In genomic region chr18:34866310-34866709, GRCh38 we compare ENCODE assay signal across 22 cellular contexts.
DNase-seq lines count a peak whose midpoint lies in the region; ATAC-seq, FAIRE-seq and TF ChIP-seq lines count a peak whose summit lies in the region.
"Had no signal": no experiment of that assay in that cellular context is flagged by ENCODE, and none has a peak within 500 bp of the region (broad histone marks: within the 10 kb centered on the region; RNA-seq: fewer than 3 reads in every experiment).

No MANE protein-coding gene starts in this region.

- no peak for DNase-seq in activated CD4-positive, alpha-beta T cell treated with anti-CD3 and anti-CD28 coated beads, Interleukin-2, amount 10 ng/mL, durations not matched to agents 7 days and 5 days
- no peak for DNase-seq in activated CD4-positive, alpha-beta T cell treated with anti-CD3 and anti-CD28 coated beads for 1 hour
- DNase-seq in GM12878 (ENCODE audit: low read depth, low spot score) (no peak), HAP-1 (ENCODE audit: low spot score in 2 of 2) (no peak), NCI-H446 (lab: John Stamatoyannopoulos, UW) (no peak), DMS79 (lab: John Stamatoyannopoulos, UW) (no peak)
- DNase-seq: activated effector memory CD4-positive, alpha-beta T cell treated with Interleukin-2 at 50 U/mL for 16 hours; COR-L47; effector memory CD4-positive, alpha-beta T cell; GOT3; NCI-H2171 treated with DMSO at 0.1 percent for 48 hours; Right ventricle myocardium superior; substantia nigra; uterus had no signal

- H3K4me1 Mint-ChIP-seq in activated CD4-positive, alpha-beta T cell treated with anti-CD3 and anti-CD28 coated beads, Interleukin-2, amount 10 ng/mL, durations not matched to agents 7 days and 5 days = peaks cover 33% of the 10 kb centered on the region

- H3K4me3 ChIP-seq in OCI-LY3 (ENCODE audit: low read length) = no peak overlapping the region
- no peak overlapping the region for H3K4me3 ChIP-seq in GM12878
- H3K4me3 ChIP-seq in HAP-1 = no peak overlapping the region
- H3K4me3 ChIP-seq: lung, skin epidermis, uterus had no signal

- H3K36me3 ChIP-seq in OCI-LY3 (replicated peaks; ENCODE audit: low read depth, low read length) (peaks cover 18% of the 10 kb centered on the region), GM12878 (ENCODE audit: control insufficient read depth in 2 of 2, insufficient read depth in 2 of 2, low read length in 1 of 2) (no peaks in the 10 kb centered on the region), HAP-1 (replicated peaks) (no peaks in the 10 kb centered on the region)
- H3K36me3 ChIP-seq: uterus had no signal

- H3K27me3 Mint-ChIP-seq in activated CD4-positive, alpha-beta T cell treated with anti-CD3 and anti-CD28 coated beads, Interleukin-2, amount 10 ng/mL, durations not matched to agents 7 days and 5 days = peaks cover 1% of the 10 kb centered on the region

- intact Hi-C loops in GM12878 (cut with micrococcal nuclease; ENCODE audit: unreplicated experiment) = no loop called here

- no TSS peak for BruUV-seq in GM12878 (replicated peaks; lab: Mats Ljungman, UMichigan)

- H3K4me2 ChIP-seq in OCI-LY3 (ENCODE audit: low read length) (peak overlapping the region; percentile 17; the same call in 1 of the 2 replicates), GM12878 (ENCODE audit: control insufficient read depth, insufficient read depth) (no peak overlapping the region)

- H2AFZ ChIP-seq in OCI-LY3 (ENCODE audit: low read depth, low read length) (peak overlapping the region; percentile 60; the same call in 1 of the 2 replicates), GM12878 (ENCODE audit: control insufficient read depth, low read depth, low read length) (no peak overlapping the region)

- H3K79me2 ChIP-seq in OCI-LY3 (ENCODE audit: low read length) (no peaks in the 10 kb centered on the region), GM12878 (ENCODE audit: control insufficient read depth, insufficient read depth, low read length) (no peaks in the 10 kb centered on the region)

- H3K9ac ChIP-seq in OCI-LY3 (ENCODE audit: low read length) (no peak overlapping the region), GM12878 (ENCODE audit: control insufficient read depth, insufficient read depth, low read length) (no peak overlapping the region)

- no peak overlapping the region for H3K4me3 Mint-ChIP-seq in activated CD4-positive, alpha-beta T cell treated with anti-CD3 and anti-CD28 coated beads, Interleukin-2, amount 10 ng/mL, durations not matched to agents 7 days and 5 days

- no peak for TF ChIP-seq POLR2A in GM12878 (IDR thresholded peaks at IDR 0.05; ENCODE audit: low read depth, low read length)

- POLR2A ChIA-PET in activated CD4-positive, alpha-beta T cell treated with anti-CD3 and anti-CD28 coated beads, Interleukin-2, amount 10 ng/mL, durations not matched to agents 7 days and 5 days (lab: Charles Lee) = no interaction called here
- POLR2A ChIA-PET in GM12878 (lab: Charles Lee) = no interaction called here

- peaks cover 40% of the 10 kb centered on the region for H3K4me1 ChIP-seq in OCI-LY3 (ENCODE audit: low read length)
- no peaks in the 10 kb centered on the region for H3K4me1 ChIP-seq in GM12878 (ENCODE audit: control insufficient read depth, insufficient read depth, low read length)
- no peaks in the 10 kb centered on the region for H3K4me1 ChIP-seq in HAP-1
- H3K4me1 ChIP-seq: uterus had no signal

- H4K20me1 ChIP-seq in OCI-LY3 (ENCODE audit: insufficient read depth, low read length) (no peaks in the 10 kb centered on the region), GM12878 (ENCODE audit: control insufficient read depth, insufficient read depth) (no peaks in the 10 kb centered on the region)

- FAIRE-seq in GM12878 (lab: Jason Lieb, UNC) = no peak
- FAIRE-seq: frontal cortex, GM18507, keratinocyte had no signal

- no peak for TF ChIP-seq CTCF in OCI-LY3 (IDR thresholded peaks at IDR 0.05; ENCODE audit: low read depth, low read length)
- no peak for TF ChIP-seq CTCF in GM12878 (IDR thresholded peaks at IDR 0.05 in 2 of 3, conservative IDR thresholded peaks at IDR 0.05 in 1 of 3; ENCODE audit: control insufficient read depth in 2 of 3, extremely low read depth in 1 of 3, insufficient read depth in 1 of 3, low read depth in 3 of 3, low read length in 3 of 3)

- TF ChIP-seq EP300 in GM12878 (IDR thresholded peaks at IDR 0.05; ENCODE audit: borderline replicate concordance in 1 of 2, control insufficient read depth in 1 of 2, low read depth in 2 of 2, low read length in 2 of 2) = no peak

- H3K9me3 Mint-ChIP-seq in activated CD4-positive, alpha-beta T cell treated with anti-CD3 and anti-CD28 coated beads, Interleukin-2, amount 10 ng/mL, durations not matched to agents 7 days and 5 days = peaks cover 5% of the 10 kb centered on the region

- in situ Hi-C loops in GM12878 (cut with MboI) = no loop called here
- in situ Hi-C loops in HAP-1 (cut with MboI; ENCODE audit: low sequenced_read_pairs) = no loop called here

- peak overlapping the region; percentile 65 for H3K27ac Mint-ChIP-seq in activated CD4-positive, alpha-beta T cell treated with anti-CD3 and anti-CD28 coated beads, Interleukin-2, amount 10 ng/mL, durations not matched to agents 7 days and 5 days

- H3K27me3 ChIP-seq in OCI-LY3 (ENCODE audit: low read depth, low read length) (no peaks in the 10 kb centered on the region), GM12878 (replicated peaks in 1 of 2; ENCODE audit: control insufficient read depth in 2 of 2, insufficient read depth in 2 of 2, low read length in 1 of 2) (no peaks in the 10 kb centered on the region), HAP-1 (ENCODE audit: low read depth) (0 out of 2 replicates have a peak, but pooled peaks cover 2% of the 10 kb centered on the region)
- H3K27me3 ChIP-seq: uterus had no signal

- peaks cover 11% of the 10 kb centered on the region for H3K9me3 ChIP-seq in OCI-LY3 (ENCODE audit: insufficient read depth, low read length)
- no peaks in the 10 kb centered on the region for H3K9me3 ChIP-seq in GM12878 (replicated peaks; ENCODE audit: control insufficient read depth, insufficient read depth, low read length)
- no peaks in the 10 kb centered on the region for H3K9me3 ChIP-seq in HAP-1
- H3K9me3 ChIP-seq: uterus had no signal

- H3K36me3 Mint-ChIP-seq in activated CD4-positive, alpha-beta T cell treated with anti-CD3 and anti-CD28 coated beads, Interleukin-2, amount 10 ng/mL, durations not matched to agents 7 days and 5 days (ENCODE audit: low read depth) = peaks cover 8% of the 10 kb centered on the region

- RAD21 ChIA-PET in GM12878 (lab: Charles Lee; ENCODE audit: unreplicated experiment) = interaction anchor here (0.6 to 1.5 kb wide), 5 partner anchors 14 to 279 kb away, joined by 3 to 4 read pairs (median 3); no protein-coding TSS in a partner anchor

- ATAC-seq in GM19351 (IDR thresholded peaks at IDR 0.05; ENCODE audit: unreplicated experiment) (peak; percentile 59), GM12878 (peak; percentile 38; the same call in 1 of the 3 replicates)
- ATAC-seq: esophagus mucosa had no signal

- H3K27ac ChIP-seq in OCI-LY3 (ENCODE audit: low read length) = no peak overlapping the region
- no peak overlapping the region for H3K27ac ChIP-seq in GM12878 (ENCODE audit: control insufficient read depth, insufficient read depth)
- H3K27ac ChIP-seq: skin epidermis, uterus had no signal

- no peak for TF ChIP-seq RAD21 in GM12878 (IDR thresholded peaks at IDR 0.05; ENCODE audit: insufficient read depth, low read depth, low read length)

- CTCF ChIA-PET in activated CD4-positive, alpha-beta T cell treated with anti-CD3 and anti-CD28 coated beads, Interleukin-2, amount 10 ng/mL, durations not matched to agents 7 days and 5 days (lab: Charles Lee) = interaction anchor here (0.6 to 1.6 kb wide), 4 partner anchors 29 to 290 kb away, joined by 3 to 6 read pairs (median 4); no protein-coding TSS in a partner anchor
- CTCF ChIA-PET in GM12878 (lab: Yijun Ruan, JAX) = interaction anchor here (0.6 to 1.9 kb wide), 8 partner anchors 14 to 666 kb away, joined by 3 to 9 read pairs (median 3); no protein-coding TSS in a partner anchor

- WGBS in GM12878 (ENCODE audit: insufficient coverage, insufficient replicate concordance, low lambda C conversion rate, missing lambda C conversion rate) = 0% methylated on average over 2 of the region's 2 CpGs

- SMC1A ChIA-PET in GM12878 (lab: Charles Lee; ENCODE audit: uncharacterized antibody, unreplicated experiment) = interaction anchor here (0.6 kb wide), 1 partner anchor 426 kb away, joined by 3 read pairs; no protein-coding TSS in a partner anchor

TF ChIP-seq in GM12878, 131 proteins besides CTCF, POLR2A, EP300 and RAD21:
- no peak for TF ChIP-seq EED (IDR thresholded peaks at IDR 0.05; ENCODE audit: low read depth)
- no peak for TF ChIP-seq HSF1 (IDR thresholded peaks at IDR 0.05; ENCODE audit: low read depth, low read length)
- no peak for TF ChIP-seq USF2 (IDR thresholded peaks at IDR 0.05; ENCODE audit: borderline replicate concordance, low read depth, low read length)
- TF ChIP-seq JUND (IDR thresholded peaks at IDR 0.05; ENCODE audit: low read depth, low read length) = no peak
- no peak for TF ChIP-seq MTA3 (IDR thresholded peaks at IDR 0.05; ENCODE audit: borderline replicate concordance, low read length)
- no peak for TF ChIP-seq TCF3 (IDR thresholded peaks at IDR 0.05; ENCODE audit: borderline replicate concordance, insufficient read depth, low read depth, low read length)
- TF ChIP-seq POLR2AphosphoS2 (IDR thresholded peaks at IDR 0.05; ENCODE audit: low read depth, low read length) = no peak
- TF ChIP-seq POLR2AphosphoS5 (IDR thresholded peaks at IDR 0.05; ENCODE audit: low read length) = no peak
- TF ChIP-seq PAX8 (IDR thresholded peaks at IDR 0.05) = no peak
- no peak for TF ChIP-seq ZSCAN29 (IDR thresholded peaks at IDR 0.05)
- TF ChIP-seq MXI1 (IDR thresholded peaks at IDR 0.05; ENCODE audit: low read depth, low read length) = no peak
